ENCODE assay signal across 8 cellular contexts in the genomic region with DNA sequence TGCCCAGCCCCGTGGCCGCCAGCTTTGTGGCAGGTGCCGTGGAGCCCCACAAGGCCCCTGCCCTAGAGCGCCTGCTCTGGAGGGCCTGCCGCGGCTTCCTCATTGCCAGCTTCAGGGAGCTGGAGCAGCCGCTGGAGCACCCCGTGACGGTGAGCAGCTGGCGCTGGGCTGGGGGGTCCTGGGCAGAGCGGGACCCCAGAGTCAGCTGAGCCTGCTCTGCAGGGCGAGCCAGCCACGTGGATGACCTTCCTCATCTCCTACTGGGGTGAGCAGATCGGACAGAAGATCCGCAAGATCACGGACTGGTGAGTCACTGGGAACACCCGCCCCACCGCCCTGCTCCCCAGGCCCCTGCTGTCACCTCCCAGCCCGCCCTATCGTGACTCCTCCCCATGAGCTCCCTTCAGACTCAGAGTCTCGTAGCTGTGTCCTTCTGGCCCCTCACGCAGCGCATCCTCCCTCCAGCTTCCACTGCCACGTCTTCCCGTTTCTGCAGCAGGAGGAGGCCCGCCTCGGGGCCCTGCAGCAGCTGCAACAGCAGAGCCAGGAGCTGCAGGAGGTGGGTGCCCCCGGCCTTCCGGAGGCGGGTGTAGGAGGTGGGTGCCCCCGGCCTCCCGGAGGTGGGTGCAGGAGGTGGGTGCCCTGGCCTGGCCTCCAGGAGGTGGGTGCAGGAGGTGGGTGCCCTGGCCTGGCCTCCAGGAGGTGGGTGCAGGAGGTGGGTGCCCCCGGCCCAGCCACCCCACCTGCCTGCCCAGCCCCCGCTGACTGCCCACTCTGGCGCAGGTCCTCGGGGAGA.
DNase-seq lines count a peak whose midpoint lies in the region; ATAC-seq and TF ChIP-seq lines count a peak whose summit lies in the region.
"Had no signal": no experiment of that assay in that cellular context is flagged by ENCODE, and none has a peak within 500 bp of the region (broad histone marks: within the 10 kb centered on the region; RNA-seq: fewer than 3 reads in every experiment).

No MANE protein-coding gene starts in this region.

- peak; percentile 40 for DNase-seq in AG10803 (ENCODE audit: low read depth)
- peak; percentile 17 for DNase-seq in NCI-H1694 treated with DMSO at 0.1 percent for 48 hours (lab: John Stamatoyannopoulos, UW)
- peak; percentile 64 for DNase-seq in fibroblast of gingiva (ENCODE audit: low read depth)
- no peak for DNase-seq in NCI-H2029 (lab: John Stamatoyannopoulos, UW)
- DNase-seq in stimulated activated CD4-positive, alpha-beta T cell treated with anti-CD3 and anti-CD28 coated beads, Interleukin-4, amount 100 ng/mL, for 4 hours, result no peak
- DNase-seq: activated naive CD8-positive, alpha-beta T cell treated with anti-CD3 and anti-CD28 coated beads, Interleukin-2, amount 10 ng/mL, durations not matched to agents 7 days and 5 days; heart right ventricle had no signal

- ATAC-seq in HG02938 (IDR thresholded peaks at IDR 0.05; ENCODE audit: unreplicated experiment), result no peak
- ATAC-seq: heart right ventricle had no signal

- no peak for TF ChIP-seq CTCF in AG10803 (conservative IDR thresholded peaks at IDR 0.05; ENCODE audit: low read length)

- no peak overlapping the region for H3K4me3 ChIP-seq in AG10803 (ENCODE audit: low read length)
- H3K4me3 ChIP-seq: heart right ventricle had no signal

Comparison
In these comparisons a context has a peak if more than half of its experiments do, and no peak if none do; other contexts are left out.
1. DNase-seq: peak in AG10803 (single experiment), NCI-H1694 treated with DMSO at 0.1 percent for 48 hours (single experiment) and fibroblast of gingiva (single experiment); none in NCI-H2029 (single experiment) and stimulated activated CD4-positive, alpha-beta T cell treated with anti-CD3 and anti-CD28 coated beads, Interleukin-4, amount 100 ng/mL, for 4 hours (0 of 2).